ENCODE assay signal across 8 cellular contexts in the genomic region with DNA sequence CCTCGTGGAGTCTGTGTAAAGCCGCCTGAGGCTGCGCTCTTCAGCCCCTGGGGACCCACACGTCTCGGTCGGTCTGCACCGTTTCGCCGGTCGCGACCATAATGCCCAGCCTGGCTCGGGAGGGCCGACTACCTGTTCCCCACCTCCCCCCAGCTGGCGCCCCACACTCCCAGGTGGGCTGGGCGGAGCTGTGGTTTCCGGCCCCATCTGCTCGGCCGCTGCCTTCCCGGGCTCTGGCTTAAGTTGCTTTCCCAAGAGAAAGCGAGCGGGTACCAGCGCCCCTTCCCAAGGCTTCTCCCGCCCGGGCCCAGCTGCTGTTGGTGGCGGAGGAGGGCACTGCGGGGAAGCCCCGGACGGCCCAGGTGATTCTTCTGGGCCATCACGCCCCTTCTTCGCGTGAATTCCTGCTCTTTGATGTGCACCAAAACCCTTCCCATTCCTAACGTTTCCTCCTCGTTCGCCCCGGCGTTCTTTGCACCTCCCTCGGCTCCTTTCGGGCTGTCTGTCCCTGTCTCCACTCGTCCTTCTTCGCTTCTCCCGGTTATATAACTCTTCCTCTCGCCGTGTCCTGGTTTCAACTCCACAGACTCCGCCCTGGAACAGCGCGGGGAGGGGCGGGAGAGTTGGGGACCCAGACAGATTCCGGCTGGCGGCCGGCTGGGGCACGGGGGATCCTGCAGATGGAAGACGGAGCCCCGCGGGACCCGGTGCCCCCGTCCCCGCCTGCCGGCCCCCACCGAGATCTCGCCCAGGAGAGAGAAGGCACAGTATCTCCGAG. TPM values are rescaled to one million over a fixed set of nuclear protein-coding genes. Genes with fewer than 3 reads are reported as not detected.
DNase-seq lines count a peak whose midpoint lies in the region; ATAC-seq and TF ChIP-seq lines count a peak whose summit lies in the region.

No MANE protein-coding gene starts in this region.

- H3K27ac ChIP-seq in adrenal gland (peak overlapping the region; percentile 98 to 99 (median 98)), left ventricle myocardium inferior (replicated peaks) (peak overlapping the region; percentile 99)

- TF ChIP-seq POLR2A in adrenal gland (IDR thresholded peaks at IDR 0.05), result peak; percentile 72 to 96

- H3K27me3 ChIP-seq in adrenal gland, result no peaks in the 10 kb centered on the region
- H3K27me3 ChIP-seq in left ventricle myocardium inferior (ENCODE audit: low read depth), result no peaks in the 10 kb centered on the region

- no peaks in the 10 kb centered on the region for H3K36me3 ChIP-seq in adrenal gland (replicated peaks in 1 of 2)
- no peaks in the 10 kb centered on the region for H3K36me3 ChIP-seq in left ventricle myocardium inferior

- intact Hi-C loops in adrenal gland (cut with DNase I), result no loop called here
- intact Hi-C loops in left ventricle myocardium inferior (cut with micrococcal nuclease), result no loop called here

- no peaks in the 10 kb centered on the region for H3K9me3 ChIP-seq in adrenal gland (replicated peaks in 1 of 3)
- H3K9me3 ChIP-seq in left ventricle myocardium inferior (replicated peaks), result no peaks in the 10 kb centered on the region

- H3K4me3 ChIP-seq in adrenal gland, result peak overlapping the region; percentile 67 to 81 (median 74)
- peak overlapping the region; percentile 88 for H3K4me3 ChIP-seq in left ventricle myocardium inferior

- 0 to 2% (median 1%) methylated on average over 38 to 61 of the region's 61 CpGs for WGBS in adrenal gland, 4 donors

- H3K4me1 ChIP-seq in adrenal gland (replicated peaks in 1 of 2) (peaks cover 28 to 41% of the 10 kb centered on the region in 2 donors), left ventricle myocardium inferior (peaks cover 74% of the 10 kb centered on the region)

- DNase-seq in SIG-M5 treated with dmso at 0.1 percent for 504 hours (lab: John Stamatoyannopoulos, UW; ENCODE audit: unreplicated experiment) (peak; percentile 56), SIG-M5 (lab: John Stamatoyannopoulos, UW) (no peak), NCI-H510A (lab: John Stamatoyannopoulos, UW) (peak; percentile 65), adrenal gland (peak in 6 of 7 donors; percentile 83 to 94 (median 86)), left ventricle myocardium inferior (peak; percentile 84), pons (ENCODE audit: low spot score) (peak; percentile 78)

- TF ChIP-seq CTCF in adrenal gland (IDR thresholded peaks at IDR 0.05) (peak in 1 of 6 experiments; percentile 7), left ventricle myocardium inferior (IDR thresholded peaks at IDR 0.05; ENCODE audit: borderline replicate concordance) (no peak)

- ATAC-seq in HG02571 (IDR thresholded peaks at IDR 0.05; ENCODE audit: unreplicated experiment) (peak; percentile 25), HG03442 (IDR thresholded peaks at IDR 0.05; ENCODE audit: unreplicated experiment) (no peak)

RNA-seq across cellular contexts. Expression of gene KDM6B, which starts 2.0 kb away (rescaled TPM):
- 10 to 100 TPM in 5 of 8 donors, 1 to 10 TPM in 3; 5.8 to 31.2 (median 15.1) TPM for total RNA-seq in adrenal gland
- polyA plus RNA-seq in adrenal gland, result 10 to 100 TPM in 2 of 3 donors, 1 to 10 TPM in 1; 2.2 to 35.9 (median 10.6) TPM
- total RNA-seq in left ventricle myocardium inferior, result 23.3 TPM

RNA-seq across cellular contexts. Expression of gene TMEM88, which starts 18.9 kb away (rescaled TPM):
- 10 to 100 TPM; 14.9 to 52.8 (median 25.1) TPM for total RNA-seq in adrenal gland
- 100 to 1,000 TPM in 1 of 3 donors, 10 to 100 TPM in 1, 1 to 10 TPM in 1; 7.9 to 107 (median 70.9) TPM for polyA plus RNA-seq in adrenal gland
- 26.4 TPM for total RNA-seq in left ventricle myocardium inferior

RNA-seq across cellular contexts. Expression of gene NAA38, which starts 21.4 kb away (rescaled TPM):
- total RNA-seq in adrenal gland (100 to 1,000 TPM in 7 of 8 donors, 10 to 100 TPM in 1; 96.2 to 224 (median 122) TPM), left ventricle myocardium inferior (89.8 TPM)
- 100 to 1,000 TPM in 2 of 3 donors, 10 to 100 TPM in 1; 34.5 to 424 (median 329) TPM for polyA plus RNA-seq in adrenal gland

RNA-seq across cellular contexts. Expression of gene CYB5D1, which starts 21.8 kb away (rescaled TPM):
- total RNA-seq in adrenal gland, result 10 to 100 TPM in 7 of 8 donors, 1 to 10 TPM in 1; 9.1 to 24.4 (median 17.9) TPM
- 10 to 100 TPM in 2 of 3 donors, 1 to 10 TPM in 1; 6.5 to 36.8 (median 10.2) TPM for polyA plus RNA-seq in adrenal gland
- total RNA-seq in left ventricle myocardium inferior, result 17.8 TPM

RNA-seq across cellular contexts. Expression of gene CHD3, which starts 52.6 kb away (rescaled TPM):
- total RNA-seq in adrenal gland (100 to 1,000 TPM in 2 of 8 donors, 10 to 100 TPM in 6; 75.8 to 123 (median 91.5) TPM), left ventricle myocardium inferior (15.6 TPM)
- 100 to 1,000 TPM in 2 of 3 donors, 10 to 100 TPM in 1; 43.8 to 326 (median 104) TPM for polyA plus RNA-seq in adrenal gland
